9 cellular contexts compared by ENCODE assay signal in genomic region chr11:65316979-65317786, GRCh38. TPM values are rescaled to one million over a fixed set of nuclear protein-coding genes. Genes with fewer than 3 reads are reported as not detected.
DNase-seq lines count a peak whose midpoint lies in the region; ATAC-seq and TF ChIP-seq lines count a peak whose summit lies in the region.
"Had no signal": no experiment of that assay in that cellular context is flagged by ENCODE, and none has a peak within 500 bp of the region (broad histone marks: within the 10 kb centered on the region; RNA-seq: fewer than 3 reads in every experiment).

No MANE protein-coding gene starts in this region.

- POLR2A ChIA-PET in A673 (lab: Charles Lee; ENCODE audit: low non-redundant PET): no interaction called here

- no TSS peak for BruUV-seq in A673 (replicated peaks; lab: Mats Ljungman, UMichigan)

- no peak overlapping the region for H3K4me3 ChIP-seq in A673 (ENCODE audit: low read depth, low read length, poor library complexity, severe bottlenecking)

- ATAC-seq in GM19035 (IDR thresholded peaks at IDR 0.05; ENCODE audit: unreplicated experiment) (no peak), HG02759 (IDR thresholded peaks at IDR 0.05; ENCODE audit: unreplicated experiment) (no peak)

- H3K4me1 ChIP-seq in A673 (ENCODE audit: insufficient read depth, low read length, poor library complexity, severe bottlenecking): peaks cover 9% of the 10 kb centered on the region

- no peak for TF ChIP-seq RAD21 in Ishikawa (IDR thresholded peaks at IDR 0.05; ENCODE audit: low read depth)

- no peaks in the 10 kb centered on the region for H3K9me3 ChIP-seq in A673 (ENCODE audit: low read depth, low read length, poor library complexity, severe bottlenecking)

- no peaks in the 10 kb centered on the region for H3K36me3 ChIP-seq in A673 (ENCODE audit: insufficient read depth, low read length, poor library complexity, severe bottlenecking)

- no peaks in the 10 kb centered on the region for H3K27me3 ChIP-seq in A673 (replicated peaks; ENCODE audit: insufficient read depth, low read depth, low read length, poor library complexity)

- no peak for TF ChIP-seq CTCF in A673 (conservative IDR thresholded peaks at IDR 0.05; ENCODE audit: low read depth, low read length)

- DNase-seq in A673 (ENCODE audit: low spot score) (peak; percentile 43), dedifferentiated amniotic fluid mesenchymal stem cell (ENCODE audit: extremely low spot score) (peak; percentile 66), medulla oblongata (ENCODE audit: extremely low spot score) (peak; percentile 36), hepatic stellate cell (ENCODE audit: low spot score) (no peak), NCI-H2081 treated with DMSO at 0.1 percent for 48 hours (lab: John Stamatoyannopoulos, UW) (no peak)

- no peak overlapping the region for H3K27ac ChIP-seq in A673 (ENCODE audit: low read depth, low read length, poor library complexity, severe bottlenecking)

- no peak; the same call in 1 of the 2 replicates for TF ChIP-seq EP300 in Ishikawa (IDR thresholded peaks at IDR 0.05; ENCODE audit: borderline replicate concordance)

- intact Hi-C loops in A673 (cut with micrococcal nuclease; ENCODE audit: unreplicated experiment): loop anchor here (5.0 to 10.0 kb wide), 2 partner anchors 115 to 472 kb away; partner anchors contain the start of gene CDC42BPG

- CTCF ChIA-PET in A673 (lab: Charles Lee): interaction anchor here (0.6 to 3.7 kb wide), 6 partner anchors 13 to 175 kb away, joined by 3 to 34 read pairs (median 8); partner anchors contain the start of gene DPF2

TF ChIP-seq in Ishikawa, 13 proteins besides CTCF, POLR2A, EP300 and RAD21:
- peak; percentile 64 for TF ChIP-seq MAX (IDR thresholded peaks at IDR 0.05)
- no peak for TF ChIP-seq FOXM1 (IDR thresholded peaks at IDR 0.05; ENCODE audit: borderline replicate concordance, low read depth)
- peak; percentile 67; the same call in 1 of the 2 replicates for TF ChIP-seq TEAD4 (IDR thresholded peaks at IDR 0.05)
- peak; percentile 50; the same call in 1 of the 2 replicates for TF ChIP-seq ZBTB7A (IDR thresholded peaks at IDR 0.05; ENCODE audit: low read depth)
- peak; percentile 68; the same call in 1 of the 2 replicates for TF ChIP-seq TCF12 (IDR thresholded peaks at IDR 0.05; ENCODE audit: low read depth)
TF ChIP-seq in Ishikawa: peak in this region for 4.

RNA-seq across cellular contexts. Expression of gene CDC42EP2, which starts 2.5 kb away (rescaled TPM):
- total RNA-seq in A673 (2021): 4.8 and 5.4 TPM in 2 replicates

RNA-seq across cellular contexts. Expression of gene DPF2, which starts 16.5 kb away (rescaled TPM):
- 125 and 149 TPM in 2 replicates for total RNA-seq in A673 (2021)

RNA-seq across cellular contexts. Expression of gene TIGD3, which starts 37.4 kb away (rescaled TPM):
- 2.3 and 3.5 TPM in 2 replicates for total RNA-seq in A673 (2021)
- total RNA-seq: subcutaneous adipose tissue had no signal

RNA-seq across cellular contexts. Expression of gene POLA2, which starts 55.4 kb away (rescaled TPM):
- total RNA-seq in A673 (2021): 92.4 TPM in 2 replicates

Comparison
In these comparisons a context has a peak if more than half of its experiments do, and no peak if none do; other contexts are left out.
1. DNase-seq: peak in A673 (single experiment), dedifferentiated amniotic fluid mesenchymal stem cell (single experiment) and medulla oblongata (single experiment); none in hepatic stellate cell (single experiment) and NCI-H2081 treated with DMSO at 0.1 percent for 48 hours (single experiment).